In genomic region chr2:191316246-191316645, GRCh38 we compare ENCODE assay signal across 19 cellular contexts.
"Had no signal": no experiment of that assay in that cellular context is flagged by ENCODE, and none has a peak within 500 bp of the region (broad histone marks: within the 10 kb centered on the region; RNA-seq: fewer than 3 reads in every experiment).

No MANE protein-coding gene starts in this region.

- H3K27ac Mint-ChIP-seq: activated CD8-positive, alpha-beta T cell treated with anti-CD3 and anti-CD28 coated beads, Interleukin-2, amount 10 ng/mL, durations not matched to agents 7 days and 5 days; activated T-helper 17 cell treated with anti-CD3 and anti-CD28 coated beads, Interleukin-2, amount 50 U/mL, for 72 hours; brain; effector memory CD8-positive, alpha-beta T cell; type B pancreatic cell had no signal

- H3K27me3 Mint-ChIP-seq: brain; dendritic cell treated with granulocyte-macrophage colony-stimulating factor and Interleukin-4, amounts not matched to agents 40 ng/mL and 50 ng/mL, for 4 days; stimulated activated memory B cell treated with anti-CD40 and anti-IgM and Interleukin-4, amounts not matched to agents 10 μg/mL and 1 μg/mL and 100 μg/mL, for 72 hours; type B pancreatic cell had no signal

- H2AFZ ChIP-seq: parathyroid adenoma had no signal

- DNase-seq: activated CD4-positive, alpha-beta T cell treated with anti-CD3 and anti-CD28 coated beads for 4 hours; activated CD8-positive, alpha-beta T cell treated with anti-CD3 and anti-CD28 coated beads, Interleukin-2, amount 10 ng/mL, durations not matched to agents 7 days and 5 days; activated naive CD4-positive, alpha-beta T cell treated with anti-CD3 and anti-CD28 coated beads, Interleukin-2, amount 50 U/mL, for 16 hours; amniotic stem cell; effector memory CD8-positive, alpha-beta T cell; erythroblast; kidney; small intestine; substantia nigra; T-helper 1 cell; WERI-Rb-1 had no signal

- H3K4me3 ChIP-seq: gastroesophageal sphincter had no signal

- H3K79me2 ChIP-seq: parathyroid adenoma had no signal

- H3K9me3 Mint-ChIP-seq: activated T-helper 17 cell treated with anti-CD3 and anti-CD28 coated beads, Interleukin-2, amount 50 U/mL, for 72 hours; brain; central memory CD8-positive, alpha-beta T cell; dendritic cell treated with granulocyte-macrophage colony-stimulating factor and Interleukin-4, amounts not matched to agents 40 ng/mL and 50 ng/mL, for 4 days; effector memory CD8-positive, alpha-beta T cell; stimulated activated memory B cell treated with anti-CD40 and anti-IgM and Interleukin-4, amounts not matched to agents 10 μg/mL and 1 μg/mL and 100 μg/mL, for 72 hours; type B pancreatic cell had no signal

- H3K4me1 Mint-ChIP-seq: activated T-helper 17 cell treated with anti-CD3 and anti-CD28 coated beads, Interleukin-2, amount 50 U/mL, for 72 hours; central memory CD8-positive, alpha-beta T cell had no signal

- H3K36me3 Mint-ChIP-seq: brain; stimulated activated memory B cell treated with anti-CD40 and anti-IgM and Interleukin-4, amounts not matched to agents 10 μg/mL and 1 μg/mL and 100 μg/mL, for 72 hours; type B pancreatic cell had no signal

- ATAC-seq: activated CD8-positive, alpha-beta T cell treated with anti-CD3 and anti-CD28 coated beads, Interleukin-2, amount 10 ng/mL, durations not matched to agents 7 days and 5 days; activated T-helper 17 cell treated with anti-CD3 and anti-CD28 coated beads, Interleukin-2, amount 50 U/mL, for 72 hours; effector memory CD8-positive, alpha-beta T cell; gastroesophageal sphincter; stimulated activated memory B cell treated with anti-CD40 and anti-IgM and Interleukin-4, amounts not matched to agents 10 μg/mL and 1 μg/mL and 100 μg/mL, for 72 hours had no signal

- H3K27ac ChIP-seq: gastroesophageal sphincter, parathyroid adenoma, WERI-Rb-1 had no signal

- H3K27me3 ChIP-seq: gastroesophageal sphincter had no signal

- H3K9ac ChIP-seq: parathyroid adenoma had no signal

- H3K9me3 ChIP-seq: gastroesophageal sphincter had no signal

- H3K36me3 ChIP-seq: gastroesophageal sphincter, WERI-Rb-1 had no signal

- H3K4me3 Mint-ChIP-seq: activated CD8-positive, alpha-beta T cell treated with anti-CD3 and anti-CD28 coated beads, Interleukin-2, amount 10 ng/mL, durations not matched to agents 7 days and 5 days; activated T-helper 17 cell treated with anti-CD3 and anti-CD28 coated beads, Interleukin-2, amount 50 U/mL, for 72 hours; brain; central memory CD8-positive, alpha-beta T cell; dendritic cell treated with granulocyte-macrophage colony-stimulating factor and Interleukin-4, amounts not matched to agents 40 ng/mL and 50 ng/mL, for 4 days; effector memory CD8-positive, alpha-beta T cell; stimulated activated memory B cell treated with anti-CD40 and anti-IgM and Interleukin-4, amounts not matched to agents 10 μg/mL and 1 μg/mL and 100 μg/mL, for 72 hours; type B pancreatic cell had no signal
